7 cellular contexts compared by ENCODE assay signal in the genomic region with DNA sequence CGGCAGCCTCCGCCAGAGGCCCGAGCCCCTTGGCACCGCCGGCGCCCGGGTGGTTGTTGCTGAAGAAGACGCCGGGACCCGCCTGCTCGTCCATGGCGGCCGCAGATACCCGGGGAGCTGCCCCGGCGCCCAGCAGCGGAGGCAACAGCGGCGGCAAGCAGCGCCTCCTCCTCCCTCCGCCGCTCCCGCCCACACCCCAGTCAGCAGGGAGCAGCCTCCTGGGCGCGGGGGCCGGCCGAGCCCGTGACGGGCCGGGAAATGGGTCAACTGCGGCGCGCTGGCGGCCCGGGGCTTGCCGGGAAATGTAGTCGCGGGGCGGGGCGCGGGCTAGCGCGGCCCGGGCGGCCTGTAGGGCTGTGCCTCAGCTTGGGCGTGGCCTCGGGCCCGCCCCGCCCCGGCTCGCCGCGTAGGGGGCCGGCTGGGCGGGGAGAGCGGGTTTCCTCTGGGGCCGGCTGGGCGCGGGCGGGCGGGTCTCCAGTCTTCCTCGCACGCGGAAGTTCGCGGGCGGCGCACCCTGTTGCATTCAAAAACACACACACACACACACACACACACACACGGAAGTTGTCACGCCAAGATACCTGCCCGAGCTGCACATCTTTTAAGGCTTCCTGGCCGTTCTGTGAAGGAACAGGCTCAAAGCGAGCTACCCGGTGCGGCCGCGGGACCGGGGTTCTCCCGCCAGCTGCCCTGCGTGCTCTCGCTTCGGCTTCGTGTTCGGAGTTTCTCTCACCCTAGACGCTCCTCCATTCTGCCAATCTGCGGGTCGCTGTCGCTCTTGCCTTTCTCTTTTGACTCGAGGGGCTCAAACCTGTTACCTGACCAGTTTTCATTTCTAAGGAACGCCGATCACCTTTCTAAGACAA. TPM values are rescaled to one million over a fixed set of nuclear protein-coding genes. Genes with fewer than 3 reads are reported as not detected.
DNase-seq lines count a peak whose midpoint lies in the region; ATAC-seq and TF ChIP-seq lines count a peak whose summit lies in the region.

A gene with protein sequence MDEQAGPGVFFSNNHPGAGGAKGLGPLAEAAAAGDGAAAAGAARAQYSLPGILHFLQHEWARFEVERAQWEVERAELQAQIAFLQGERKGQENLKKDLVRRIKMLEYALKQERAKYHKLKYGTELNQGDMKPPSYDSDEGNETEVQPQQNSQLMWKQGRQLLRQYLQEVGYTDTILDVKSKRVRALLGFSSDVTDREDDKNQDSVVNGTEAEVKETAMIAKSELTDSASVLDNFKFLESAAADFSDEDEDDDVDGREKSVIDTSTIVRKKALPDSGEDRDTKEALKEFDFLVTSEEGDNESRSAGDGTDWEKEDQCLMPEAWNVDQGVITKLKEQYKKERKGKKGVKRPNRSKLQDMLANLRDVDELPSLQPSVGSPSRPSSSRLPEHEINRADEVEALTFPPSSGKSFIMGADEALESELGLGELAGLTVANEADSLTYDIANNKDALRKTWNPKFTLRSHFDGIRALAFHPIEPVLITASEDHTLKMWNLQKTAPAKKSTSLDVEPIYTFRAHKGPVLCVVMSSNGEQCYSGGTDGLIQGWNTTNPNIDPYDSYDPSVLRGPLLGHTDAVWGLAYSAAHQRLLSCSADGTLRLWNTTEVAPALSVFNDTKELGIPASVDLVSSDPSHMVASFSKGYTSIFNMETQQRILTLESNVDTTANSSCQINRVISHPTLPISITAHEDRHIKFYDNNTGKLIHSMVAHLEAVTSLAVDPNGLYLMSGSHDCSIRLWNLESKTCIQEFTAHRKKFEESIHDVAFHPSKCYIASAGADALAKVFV (minus strand): TSS at position 167 of the 866 bp plus-strand sequence. CDS start 73 bp downstream, at position 94.

- 2% methylated on average over 62 of the region's 91 CpGs for WGBS in hepatocyte (ENCODE audit: low lambda C conversion rate, missing lambda C conversion rate)

- DNase-seq in NCI-H2081 (lab: John Stamatoyannopoulos, UW) (peak; percentile 96 to 97), T-helper 9 cell (peak; percentile 95), astrocyte of the cerebellum (ENCODE audit: low read depth) (peak; percentile 86), hepatocyte (ENCODE audit: low spot score) (peak; percentile 99), retinal pigment epithelial cell (ENCODE audit: low read depth) (peak; percentile 75)

- peaks cover 9% of the 10 kb centered on the region for H3K4me1 ChIP-seq in hepatocyte (ENCODE audit: insufficient read depth)

- H2AFZ ChIP-seq in hepatocyte, result peak within 1 kb of the TSS; percentile 93

- ATAC-seq in GM18517 (IDR thresholded peaks at IDR 0.05; ENCODE audit: unreplicated experiment), result peak; percentile 96
- ATAC-seq in HG03039 (IDR thresholded peaks at IDR 0.05; ENCODE audit: unreplicated experiment), result peak; percentile 97

- H3K9me3 ChIP-seq in hepatocyte (ENCODE audit: low read depth), result no peaks in the 10 kb centered on the region

- peak within 1 kb of the TSS; percentile 87 for H3K4me2 ChIP-seq in hepatocyte

- no peaks in the 10 kb centered on the region for H4K20me1 ChIP-seq in hepatocyte (ENCODE audit: insufficient read depth, poor library complexity, severe bottlenecking)

- no peaks in the 10 kb centered on the region for H3K36me3 ChIP-seq in hepatocyte (replicated peaks; ENCODE audit: insufficient read depth, low read depth)

- peaks cover 33% of the 10 kb centered on the region for H3K79me2 ChIP-seq in hepatocyte

- peak within 1 kb of the TSS; percentile 75 for H3K4me3 ChIP-seq in astrocyte of the cerebellum (ENCODE audit: low read depth, low read length)
- H3K4me3 ChIP-seq in hepatocyte, result peak within 1 kb of the TSS; percentile 63
- H3K4me3 ChIP-seq in retinal pigment epithelial cell (ENCODE audit: low read length), result peak within 1 kb of the TSS; percentile 79

- H3K27me3 ChIP-seq in hepatocyte, result no peaks in the 10 kb centered on the region

- in situ Hi-C loops in astrocyte of the cerebellum (cut with HindIII; ENCODE audit: low sequenced_read_pairs), result no loop called here

- TF ChIP-seq CTCF in astrocyte of the cerebellum (IDR thresholded peaks at IDR 0.05; ENCODE audit: low read depth, low read length, missing control alignments), result no peak
- no peak for TF ChIP-seq CTCF in hepatocyte (IDR thresholded peaks at IDR 0.05; ENCODE audit: poor library complexity)
- no peak for TF ChIP-seq CTCF in retinal pigment epithelial cell (conservative IDR thresholded peaks at IDR 0.05; ENCODE audit: low read depth, low read length)

- H3K9me2 ChIP-seq in hepatocyte (replicated peaks; ENCODE audit: insufficient read depth), result no peaks in the 10 kb centered on the region

- peak within 1 kb of the TSS; percentile 96 for H3K27ac ChIP-seq in hepatocyte

RNA-seq across cellular contexts. Expression of the gene that starts here (rescaled TPM):
- 13.9 and 14.1 TPM in 2 replicates for total RNA-seq in hepatocyte
- 4.4 TPM in 2 replicates for polyA plus RNA-seq in hepatocyte

Comparison
In these comparisons a context has a peak if more than half of its experiments do, and no peak if none do; other contexts are left out.
1. Peak in every context shown above with its lines: DNase-seq, ATAC-seq, H3K4me3 ChIP-seq and H3K27ac ChIP-seq.